In genomic region chr10:121551210-121551609, GRCh38 we compare ENCODE assay signal across 24 cellular contexts.
"Had no signal": no experiment of that assay in that cellular context is flagged by ENCODE, and none has a peak within 500 bp of the region (broad histone marks: within the 10 kb centered on the region; RNA-seq: fewer than 3 reads in every experiment).

No MANE protein-coding gene starts in this region.

- DNase-seq: stimulated activated CD4-positive, alpha-beta T cell treated with anti-CD3 and anti-CD28 coated beads, Interleukin-2, amount 100 ng/mL, for 48 hours; stimulated activated CD4-positive, alpha-beta T cell treated with anti-CD3 and anti-CD28 coated beads, Interleukin-4, amount 100 ng/mL, for 1 hour; stimulated activated CD4-positive, alpha-beta T cell treated with anti-CD3 and anti-CD28 coated beads, Interleukin-4, amount 100 ng/mL, for 24 hours; stimulated activated CD4-positive, alpha-beta T cell treated with anti-CD3 and anti-CD28 coated beads, Interleukin-4, amount 100 ng/mL, for 4 hours; stimulated activated CD8-positive, alpha-beta memory T cell treated with anti-CD3 and anti-CD28 coated beads, Interleukin-4, amount 100 ng/mL, for 48 hours; stimulated activated naive B cell treated with anti-CD40 and anti-IgM and Interleukin-4, amounts not matched to agents 10 μg/mL and 1 μg/mL and 100 μg/mL, for 72 hours; stimulated activated naive CD4-positive, alpha-beta T cell; stimulated activated naive CD4-positive, alpha-beta T cell treated with Interleukin-2 at 50 U/mL for 16 hours; stimulated activated naive CD8-positive, alpha-beta T cell treated with anti-CD3 and anti-CD28 coated beads, Interleukin-15, amount 100 ng/mL, for 72 hours; stimulated activated naive CD8-positive, alpha-beta T cell treated with anti-CD3 and anti-CD28 coated beads, Interleukin-15, Interleukin-2, amounts not matched to agents 100 U/mL and 50 U/mL, for 24 hours; stomach; substantia nigra; testis; thyroid gland; tibial artery; transverse colon; trophoblast cell; upper lobe of left lung; upper lobe of right lung; uterus had no signal

- H3K4me3 ChIP-seq: stomach, suprapubic skin, testis, thoracic aorta, thyroid gland, tibial artery, tibial nerve, transverse colon, upper lobe of left lung, upper lobe of right lung, uterus, vagina had no signal

- H3K27ac ChIP-seq: stomach, suprapubic skin, testis, thoracic aorta, thyroid gland, tibial artery, tibial nerve, transverse colon, upper lobe of left lung, upper lobe of right lung, uterus, vagina had no signal

- H3K36me3 ChIP-seq: thoracic aorta, thyroid gland, tibial nerve, upper lobe of right lung, uterus had no signal

- H3K4me1 ChIP-seq: testis, tibial nerve, upper lobe of left lung, uterus had no signal

- H3K9me3 ChIP-seq: stomach, suprapubic skin, testis, thoracic aorta, thyroid gland, tibial artery, transverse colon, upper lobe of left lung, upper lobe of right lung, uterus, vagina had no signal

- H3K27me3 ChIP-seq: stomach, suprapubic skin, testis, thyroid gland, tibial artery, tibial nerve, transverse colon, upper lobe of left lung, upper lobe of right lung, uterus, vagina had no signal
